Comparison of ENCODE assay signal across 8 cellular contexts in the genomic region with DNA sequence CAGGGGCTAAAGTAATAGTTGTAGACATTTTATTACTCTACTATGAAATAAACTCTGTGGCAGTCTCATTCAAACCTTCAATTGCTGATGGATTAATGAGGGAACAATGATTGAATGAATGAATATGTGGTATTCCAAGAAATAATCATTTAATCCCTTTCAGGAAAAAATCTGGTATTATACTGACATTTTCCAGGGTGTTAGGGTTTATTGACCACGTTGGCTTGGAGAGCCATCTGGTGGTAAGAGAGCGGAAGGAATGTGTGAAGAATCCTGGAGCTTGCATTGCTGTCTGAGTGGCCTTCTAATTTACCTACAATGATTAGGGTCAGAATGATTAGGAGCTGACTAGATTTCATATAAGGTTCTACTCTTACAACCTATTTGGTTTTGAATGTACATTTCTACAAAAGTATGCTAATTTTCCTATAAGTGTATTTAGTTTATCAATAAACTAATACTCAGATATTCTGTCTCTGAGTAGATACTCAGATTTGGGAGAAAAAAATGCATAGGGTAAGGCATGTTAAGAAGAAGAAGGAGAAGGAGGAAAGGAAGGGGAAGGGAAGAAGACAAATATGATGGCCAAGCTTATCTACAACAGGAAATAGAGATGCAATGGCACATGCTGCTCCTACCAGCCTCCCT.
DNase-seq lines count a peak whose midpoint lies in the region; ATAC-seq and TF ChIP-seq lines count a peak whose summit lies in the region.

No MANE protein-coding gene starts in this region.

- H3K27ac Mint-ChIP-seq in stimulated activated memory B cell treated with anti-CD40 and anti-IgM and Interleukin-4, amounts not matched to agents 10 μg/mL and 1 μg/mL and 100 μg/mL, for 72 hours: no peak overlapping the region

- H3K27me3 ChIP-seq in sigmoid colon: no peaks in the 10 kb centered on the region

- in situ Hi-C loops in KBM-7 (cut with MboI; ENCODE audit: low pct_unique_long_range_greater_than_20kb, low sequenced_read_pairs): loop anchor here (25.0 kb wide), 1 partner anchor 856 kb away; no protein-coding TSS in a partner anchor

- no peaks in the 10 kb centered on the region for H3K36me3 Mint-ChIP-seq in stimulated activated memory B cell treated with anti-CD40 and anti-IgM and Interleukin-4, amounts not matched to agents 10 μg/mL and 1 μg/mL and 100 μg/mL, for 72 hours

- H3K36me3 ChIP-seq in sigmoid colon: no peaks in the 10 kb centered on the region

- peak in 2 of 4 experiments; percentile 9 to 17 for TF ChIP-seq CTCF in sigmoid colon (IDR thresholded peaks at IDR 0.05)

- H3K4me1 ChIP-seq in sigmoid colon: peaks cover 0 to 14% (median 0%) of the 10 kb centered on the region in 4 donors

- DNase-seq in DMS114 treated with DMSO at 0.1 percent for 48 hours (lab: John Stamatoyannopoulos, UW; ENCODE audit: unreplicated experiment) (peak; percentile 1), KBM-7 (peak; percentile 23), amniotic epithelial cell (ENCODE audit: low read depth) (peak; percentile 2), lung microvascular endothelial cell (ENCODE audit: low read depth in 2 of 2) (peak; percentile 33 to 69), sigmoid colon (no peak)

- no peak overlapping the region for H3K27ac ChIP-seq in sigmoid colon

- no peak for TF ChIP-seq EP300 in sigmoid colon (IDR thresholded peaks at IDR 0.05)

- intact Hi-C loops in sigmoid colon (cut with DNase I): loop anchor here (5.0 kb wide), 1 partner anchor 1169 kb away; no protein-coding TSS in a partner anchor

- no peak overlapping the region for H3K4me3 Mint-ChIP-seq in stimulated activated memory B cell treated with anti-CD40 and anti-IgM and Interleukin-4, amounts not matched to agents 10 μg/mL and 1 μg/mL and 100 μg/mL, for 72 hours

- H3K27me3 Mint-ChIP-seq in stimulated activated memory B cell treated with anti-CD40 and anti-IgM and Interleukin-4, amounts not matched to agents 10 μg/mL and 1 μg/mL and 100 μg/mL, for 72 hours: no peaks in the 10 kb centered on the region

- TF ChIP-seq POLR2A in sigmoid colon (IDR thresholded peaks at IDR 0.05): no peak

- 10 to 22% methylated on average over 2 of the region's 2 CpGs for WGBS in sigmoid colon, 2 donors

- ATAC-seq in stimulated activated memory B cell treated with anti-CD40 and anti-IgM and Interleukin-4, amounts not matched to agents 10 μg/mL and 1 μg/mL and 100 μg/mL, for 72 hours: no peak
- ATAC-seq in GM19452 (IDR thresholded peaks at IDR 0.05; ENCODE audit: unreplicated experiment): no peak
- no peak for ATAC-seq in HG03108 (IDR thresholded peaks at IDR 0.05; ENCODE audit: unreplicated experiment)

- H3K9me3 ChIP-seq in sigmoid colon: no peaks in the 10 kb centered on the region

- peaks cover 3% of the 10 kb centered on the region for H3K9me3 Mint-ChIP-seq in stimulated activated memory B cell treated with anti-CD40 and anti-IgM and Interleukin-4, amounts not matched to agents 10 μg/mL and 1 μg/mL and 100 μg/mL, for 72 hours

- no peaks in the 10 kb centered on the region for H3K4me1 Mint-ChIP-seq in stimulated activated memory B cell treated with anti-CD40 and anti-IgM and Interleukin-4, amounts not matched to agents 10 μg/mL and 1 μg/mL and 100 μg/mL, for 72 hours

- H3K4me3 ChIP-seq in sigmoid colon: no peak overlapping the region
